Comparison of ENCODE assay signal across 1 cellular context in genomic region chr1:23125489-23125888, GRCh38.
TF ChIP-seq lines count a peak whose summit lies in the region.

No MANE protein-coding gene starts in this region.

TF ChIP-seq in K562, 482 proteins besides CTCF, POLR2A, EP300 and RAD21:
- no peak for TF ChIP-seq SIN3A (IDR thresholded peaks at IDR 0.05; ENCODE audit: borderline replicate concordance in 2 of 2, control insufficient read depth in 1 of 2, low read depth in 2 of 2, low read length in 2 of 2)
- TF ChIP-seq ZNF316 (IDR thresholded peaks at IDR 0.05) = peak; percentile 50; the same call in 1 of the 2 replicates
- peak; percentile 61; the same call in 1 of the 2 replicates for TF ChIP-seq MAFG (tag; conservative IDR thresholded peaks at IDR 0.05)
- TF ChIP-seq FOXO4 (CRISPR knock-in tag; IDR thresholded peaks at IDR 0.05) = no peak
- TF ChIP-seq C11orf30 (IDR thresholded peaks at IDR 0.05; ENCODE audit: low read depth) = peak; percentile 70
- TF ChIP-seq RNF2 (IDR thresholded peaks at IDR 0.05) = no peak
- peak; percentile 54; the same call in 1 of the 2 replicates for TF ChIP-seq NFE2 (IDR thresholded peaks at IDR 0.05; ENCODE audit: low read depth)
